ENCODE assay signal across 1 cellular context in the genomic region with DNA sequence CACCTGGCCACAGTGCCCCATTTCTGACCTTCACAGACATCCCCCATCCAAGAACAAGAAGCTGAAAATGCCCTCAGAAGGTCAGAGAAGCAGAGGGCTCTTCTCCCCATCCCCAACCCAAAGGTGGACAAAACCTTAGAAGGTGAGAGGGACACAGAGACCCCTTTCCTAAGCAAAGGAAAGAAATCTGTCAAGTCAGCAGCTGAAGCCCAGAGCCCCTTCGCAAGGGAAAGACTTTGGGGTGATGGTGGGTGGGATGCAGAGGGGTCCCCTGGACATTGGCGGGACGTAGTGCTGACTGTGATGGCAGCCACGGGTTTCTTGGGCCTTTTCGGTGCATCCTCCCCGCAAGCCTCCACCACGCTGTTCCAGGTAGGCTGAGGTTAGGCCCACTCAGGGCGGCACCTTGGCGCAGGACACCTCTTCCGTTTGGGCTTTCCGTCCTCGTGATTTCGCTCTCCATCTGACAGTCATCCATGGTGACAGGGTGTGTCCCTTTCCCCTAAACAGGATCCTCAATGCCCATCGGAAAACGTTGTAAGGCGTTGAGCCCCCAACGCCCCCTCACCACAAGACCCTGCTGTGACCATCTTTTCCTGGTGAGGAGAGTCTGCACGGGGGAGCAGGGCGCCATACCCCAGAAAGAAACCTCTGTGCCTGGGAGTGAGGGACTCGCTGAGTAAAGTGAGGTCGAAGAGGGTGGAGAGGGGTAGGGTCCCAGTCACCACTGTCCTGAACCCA.
TF ChIP-seq lines count a peak whose summit lies in the region.

No MANE protein-coding gene starts in this region.

TF ChIP-seq in H1, 55 proteins besides CTCF, POLR2A, EP300 and RAD21:
- TF ChIP-seq ZNF274 (IDR thresholded peaks at IDR 0.05; ENCODE audit: borderline replicate concordance, extremely low read depth, low read length) (no peak), KDM4A (IDR thresholded peaks at IDR 0.05; ENCODE audit: low read depth, low read length, severe bottlenecking) (peak; percentile 34)
